In the genomic region with DNA sequence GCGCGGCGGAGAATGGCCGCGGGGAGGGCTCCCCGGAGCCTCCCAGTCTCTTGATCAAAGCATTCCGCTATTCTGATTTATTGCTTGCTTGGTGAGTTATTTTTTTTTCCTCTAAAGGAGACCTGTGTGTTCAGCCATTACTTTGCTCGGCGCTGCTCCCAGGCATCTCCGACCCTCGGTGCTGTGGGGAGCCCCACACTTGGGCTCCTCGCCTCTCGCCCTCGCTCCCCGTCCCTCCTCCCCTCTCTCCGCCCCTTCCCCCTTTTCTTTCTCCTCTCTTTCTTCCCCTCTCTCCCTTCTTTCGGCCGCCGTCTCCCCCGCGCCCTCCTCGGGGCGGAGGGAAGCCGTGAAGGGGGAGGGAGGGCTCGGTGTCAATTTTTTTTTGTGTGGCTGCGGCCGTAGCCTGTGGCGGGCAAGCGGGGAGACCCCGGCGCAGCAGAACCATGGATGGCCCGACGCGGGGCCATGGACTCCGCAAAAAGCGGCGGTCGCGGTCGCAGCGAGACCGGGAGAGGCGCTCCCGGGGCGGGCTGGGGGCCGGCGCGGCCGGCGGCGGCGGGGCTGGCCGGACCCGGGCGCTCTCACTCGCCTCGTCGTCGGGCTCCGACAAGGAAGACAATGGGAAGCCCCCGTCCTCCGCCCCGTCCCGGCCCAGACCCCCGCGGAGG, we compare ENCODE assay signal across 8 cellular contexts. TPM values are rescaled to one million over a fixed set of nuclear protein-coding genes. Genes with fewer than 3 reads are reported as not detected.
DNase-seq lines count a peak whose midpoint lies in the region; ATAC-seq and TF ChIP-seq lines count a peak whose summit lies in the region.

No MANE protein-coding gene starts in this region.

- DNase-seq in activated gamma-delta T cell (lab: John Stamatoyannopoulos, UW) (peak; percentile 10), activated gamma-delta T cell treated with Interleukin-2 at 50 U/mL for 16 hours (no peak), SJCRH30 (peak; percentile 51 to 62), fibroblast of lung (ENCODE audit: low read depth in 2 of 2) (peak; percentile 9 to 27), osteoblast (ENCODE audit: insufficient read length, low spot score, missing footprints) (peak; percentile 83), KG1 (lab: John Stamatoyannopoulos, UW) (no peak)

- peak overlapping the region; percentile 37 for H3K9ac ChIP-seq in fibroblast of lung (ENCODE audit: insufficient read depth, low read length)

- H3K9me3 ChIP-seq in SJCRH30 (replicated peaks) (no peaks in the 10 kb centered on the region), fibroblast of lung (ENCODE audit: control insufficient read depth, insufficient read depth, low read depth, low read length) (no peaks in the 10 kb centered on the region), osteoblast (ENCODE audit: low read depth, low read length) (no peaks in the 10 kb centered on the region)

- H4K20me1 ChIP-seq in fibroblast of lung (ENCODE audit: control insufficient read depth, extremely low read depth, insufficient read depth, low read length) (no peaks in the 10 kb centered on the region), osteoblast (ENCODE audit: insufficient read depth, low read length) (peaks cover 11% of the 10 kb centered on the region)

- H3K79me2 ChIP-seq in fibroblast of lung (ENCODE audit: control insufficient read depth, insufficient read depth, low read length) (no peaks in the 10 kb centered on the region), osteoblast (ENCODE audit: insufficient read depth, low read length) (peaks cover 11% of the 10 kb centered on the region)

- H2AFZ ChIP-seq in fibroblast of lung (ENCODE audit: low read length) (peak overlapping the region; percentile 57), osteoblast (ENCODE audit: low read length) (peak overlapping the region; percentile 76)

- H3K4me1 ChIP-seq in SJCRH30 = peaks cover 7% of the 10 kb centered on the region
- H3K4me1 ChIP-seq in fibroblast of lung (ENCODE audit: control insufficient read depth, extremely low read depth, insufficient read depth, low read length) = peaks cover 3% of the 10 kb centered on the region
- H3K4me1 ChIP-seq in osteoblast (ENCODE audit: insufficient read depth, low read length) = peaks cover 5% of the 10 kb centered on the region

- peak overlapping the region; percentile 79 for H3K4me3 ChIP-seq in SJCRH30
- peak overlapping the region; percentile 60 to 81 (median 74) for H3K4me3 ChIP-seq in fibroblast of lung (replicated peaks in 1 of 4; ENCODE audit: control extremely low read depth in 1 of 4, insufficient read depth in 1 of 4, low read depth in 3 of 4, low read length in 4 of 4)
- H3K4me3 ChIP-seq in osteoblast (ENCODE audit: insufficient read depth, low read length) = peak overlapping the region; percentile 88

- H3K4me2 ChIP-seq in fibroblast of lung (ENCODE audit: extremely low read depth, insufficient read depth, low read length) (peak overlapping the region; percentile 81), osteoblast (ENCODE audit: insufficient read depth, low read length) (peak overlapping the region; percentile 85)

- TF ChIP-seq CTCF in fibroblast of lung (conservative IDR thresholded peaks at IDR 0.05 in 1 of 2, IDR thresholded peaks at IDR 0.05 in 1 of 2; ENCODE audit: low read depth in 1 of 2, low read length in 2 of 2) = no peak
- no peak for TF ChIP-seq CTCF in osteoblast (IDR thresholded peaks at IDR 0.05; ENCODE audit: extremely low read depth, low read depth, low read length)

- no peaks in the 10 kb centered on the region for H3K27me3 ChIP-seq in SJCRH30
- H3K27me3 ChIP-seq in fibroblast of lung (ENCODE audit: control insufficient read depth, insufficient read depth, low read length) = no peaks in the 10 kb centered on the region
- H3K27me3 ChIP-seq in osteoblast (ENCODE audit: insufficient read depth, low read length) = peaks cover 7% of the 10 kb centered on the region

- no peaks in the 10 kb centered on the region for H3K36me3 ChIP-seq in SJCRH30
- no peaks in the 10 kb centered on the region for H3K36me3 ChIP-seq in fibroblast of lung (ENCODE audit: control insufficient read depth, insufficient read depth, low read length)
- no peaks in the 10 kb centered on the region for H3K36me3 ChIP-seq in osteoblast (ENCODE audit: insufficient read depth, low read length)

- ATAC-seq in HG03045 (IDR thresholded peaks at IDR 0.05; ENCODE audit: unreplicated experiment) (no peak), HG02852 (IDR thresholded peaks at IDR 0.05; ENCODE audit: unreplicated experiment) (no peak)

- H3K27ac ChIP-seq in SJCRH30 (peak overlapping the region; percentile 59), fibroblast of lung (ENCODE audit: insufficient read depth, low read length) (no peak overlapping the region), osteoblast (ENCODE audit: low read depth, low read length) (no peak overlapping the region)

RNA-seq across cellular contexts. Expression of a gene that starts 1.1 kb away (rescaled TPM):
- total RNA-seq in SJCRH30 (2014; rRNA removed; shearing (Covaris generic)) = 21.9 and 30.1 TPM in 2 replicates
- 7.7 and 9.1 TPM in 2 replicates for total RNA-seq in fibroblast of lung
- 0.60 and 2.2 TPM in 2 replicates for polyA plus RNA-seq in fibroblast of lung
- polyA plus RNA-seq in fibroblast of lung (2012) = 5.3 and 12.4 TPM in 2 replicates
- polyA minus RNA-seq in fibroblast of lung (ENCODE audit: low replicate concordance) = 14.5 and 55.9 TPM in 2 replicates
- 15.2 and 17.4 TPM in 2 replicates for total RNA-seq in osteoblast

Comparison
In these comparisons a context has a peak if more than half of its experiments do, and no peak if none do; other contexts are left out.
1. DNase-seq: peak in activated gamma-delta T cell (single experiment), SJCRH30 (2 of 2), fibroblast of lung (2 of 2) and osteoblast (single experiment); none in activated gamma-delta T cell treated with Interleukin-2 at 50 U/mL for 16 hours (single experiment) and KG1 (single experiment).
2. Peak in every context shown above with its lines, with median percentiles within 50 percentile points of each other: H3K4me3 ChIP-seq.